ENCODE assay signal across 15 cellular contexts in the genomic region with DNA sequence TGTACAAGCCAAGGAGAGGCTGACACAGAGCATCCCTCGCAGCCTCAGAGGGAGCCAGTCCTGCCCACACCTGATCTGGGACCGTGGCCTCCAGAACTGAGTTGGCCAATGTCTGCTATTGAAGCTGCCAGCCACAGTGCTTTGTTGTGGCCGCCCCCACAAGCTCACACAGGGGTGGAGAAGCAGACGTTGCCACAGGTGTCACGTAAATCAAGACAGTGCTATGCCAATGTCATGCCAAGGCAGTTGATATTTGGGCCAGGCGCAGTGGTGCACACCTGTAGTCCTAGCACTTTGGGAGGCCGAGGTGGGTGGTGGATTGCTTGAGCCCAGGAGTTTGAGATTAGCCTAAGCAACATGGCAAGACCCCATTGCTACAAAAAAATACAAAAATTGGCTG. TPM values are rescaled to one million over a fixed set of nuclear protein-coding genes. Genes with fewer than 3 reads are reported as not detected.
A peak's percentile ranks its signal among the peaks of the same experiment; 100 is the strongest.
DNase-seq lines count a peak whose midpoint lies in the region; ATAC-seq, FAIRE-seq and TF ChIP-seq lines count a peak whose summit lies in the region.
"Had no signal": no experiment of that assay in that cellular context is flagged by ENCODE, and none has a peak within 500 bp of the region (broad histone marks: within the 10 kb centered on the region; RNA-seq: fewer than 3 reads in every experiment).

No MANE protein-coding gene starts in this region.

- H3K36me3 ChIP-seq in DOHH2 (ENCODE audit: control insufficient read depth, low read length): peaks cover 53% of the 10 kb centered on the region
- peaks cover 38% of the 10 kb centered on the region for H3K36me3 ChIP-seq in OCI-LY7 (ENCODE audit: insufficient read depth, low read length)

- CTCF ChIA-PET in OCI-LY7 (lab: Charles Lee; ENCODE audit: unreplicated experiment): interaction anchor here (0.6 kb wide), 1 partner anchor 127 kb away, joined by 5 read pairs; no protein-coding TSS in a partner anchor

- H3K9me2 ChIP-seq in DOHH2 (replicated peaks; ENCODE audit: control insufficient read depth, low read length): no peaks in the 10 kb centered on the region
- no peaks in the 10 kb centered on the region for H3K9me2 ChIP-seq in OCI-LY7 (ENCODE audit: insufficient read depth, low read length)

- H3K27ac ChIP-seq in DOHH2 (ENCODE audit: low read depth, low read length) (peak overlapping the region; percentile 97), OCI-LY7 (ENCODE audit: low read depth, low read length, poor library complexity, severe bottlenecking) (peak overlapping the region; percentile 100)

- DNase-seq in OCI-LY7 (ENCODE audit: low spot score): peak; percentile 46
- peak; percentile 45 for DNase-seq in activated effector memory CD4-positive, alpha-beta T cell treated with Interleukin-2 at 50 U/mL for 16 hours
- DNase-seq in naive thymus-derived CD8-positive, alpha-beta T cell: peak in 8 of 10 donors; percentile 58 to 82 (median 72)
- DNase-seq in hypothalamus (lab: John Stamatoyannopoulos, UW): no peak
- no peak for DNase-seq in NCI-H2227 treated with DMSO at 0.1 percent for 48 hours (lab: John Stamatoyannopoulos, UW)
- no peak for DNase-seq in GM19239 (ENCODE audit: insufficient read length, low spot score)
- DNase-seq: left colon, NCI-H510A treated with DMSO at 0.1 percent for 48 hours, substantia nigra, T1000 had no signal

- BruUV-seq in OCI-LY7 (replicated peaks; lab: Mats Ljungman, UMichigan): no TSS peak

- H3K4me1 Mint-ChIP-seq in naive thymus-derived CD8-positive, alpha-beta T cell: peaks cover 32 to 82% (median 70%) of the 10 kb centered on the region in 4 donors
- H3K4me1 Mint-ChIP-seq: brain had no signal

- ATAC-seq in naive thymus-derived CD8-positive, alpha-beta T cell: peak; percentile 57 to 66
- ATAC-seq in HG03135 (IDR thresholded peaks at IDR 0.05; ENCODE audit: unreplicated experiment): no peak
- ATAC-seq: left colon had no signal

- peak overlapping the region; percentile 24 to 88 (median 84) for H3K27ac Mint-ChIP-seq in naive thymus-derived CD8-positive, alpha-beta T cell
- H3K27ac Mint-ChIP-seq: brain, nephron had no signal

- H2AFZ ChIP-seq in OCI-LY7 (ENCODE audit: low read length): no peak overlapping the region

- no peak for TF ChIP-seq CTCF in DOHH2 (IDR thresholded peaks at IDR 0.05; ENCODE audit: low read depth, low read length, poor library complexity, severe bottlenecking)
- no peak for TF ChIP-seq CTCF in OCI-LY7 (conservative IDR thresholded peaks at IDR 0.05; ENCODE audit: low read length)

- H3K79me2 ChIP-seq in DOHH2 (ENCODE audit: control insufficient read depth, low read length) (peaks cover 16% of the 10 kb centered on the region), OCI-LY7 (ENCODE audit: insufficient read depth, low read depth, low read length) (peaks cover 8% of the 10 kb centered on the region; the same call in 1 of the 2 replicates)

- peaks cover 0 to 12% (median 4%) of the 10 kb centered on the region in 9 donors for H3K9me3 Mint-ChIP-seq in naive thymus-derived CD8-positive, alpha-beta T cell

- H3K4me3 ChIP-seq in DOHH2 (ENCODE audit: low read length) (peak overlapping the region; percentile 75), OCI-LY7 (ENCODE audit: low read depth, low read length, poor library complexity, severe bottlenecking) (peak overlapping the region; percentile 24)

- H3F3A ChIP-seq in DOHH2 (ENCODE audit: control insufficient read depth, insufficient read depth): peaks cover 59% of the 10 kb centered on the region

- H3K4me2 ChIP-seq in DOHH2 (ENCODE audit: low read length): peak overlapping the region; percentile 92
- H3K4me2 ChIP-seq in OCI-LY7 (ENCODE audit: low read length): peak overlapping the region; percentile 97

- H3K4me3 Mint-ChIP-seq in naive thymus-derived CD8-positive, alpha-beta T cell: peak overlapping the region in 8 of 10 donors; percentile 19 to 93 (median 79)
- H3K4me3 Mint-ChIP-seq: brain, nephron had no signal

- H3K4me1 ChIP-seq in DOHH2 (ENCODE audit: control insufficient read depth, low read length) (peaks cover 92% of the 10 kb centered on the region), OCI-LY7 (ENCODE audit: insufficient read depth, low read length, poor library complexity, severe bottlenecking) (peaks cover 66% of the 10 kb centered on the region)

- H3K9me3 ChIP-seq in DOHH2 (ENCODE audit: control insufficient read depth, insufficient read depth, low read length): peaks cover 19% of the 10 kb centered on the region
- peaks cover 31% of the 10 kb centered on the region for H3K9me3 ChIP-seq in OCI-LY7 (ENCODE audit: low read length)

- intact Hi-C loops in OCI-LY7 (cut with micrococcal nuclease; ENCODE audit: unreplicated experiment): loop anchor here (2.0 to 10.0 kb wide), 3 partner anchors 17 to 483 kb away; a partner anchor contains a TSS

- H3K36me3 Mint-ChIP-seq in naive thymus-derived CD8-positive, alpha-beta T cell: peaks cover 0 to 3% (median 1%) of the 10 kb centered on the region in 3 donors

- POLR2A ChIA-PET in OCI-LY7 (lab: Charles Lee): interaction anchor here (0.6 to 8.1 kb wide), 5 partner anchors 8 to 1997 kb away, joined by 3 to 78 read pairs (median 3); a partner anchor contains a TSS
- POLR2A ChIA-PET in naive thymus-derived CD8-positive, alpha-beta T cell (lab: Charles Lee): interaction anchor here (0.6 to 6.5 kb wide), 7 partner anchors 10 to 322 kb away, joined by 3 to 43 read pairs (median 6); a partner anchor contains a TSS

- no peak for FAIRE-seq in GM19239 (lab: Jason Lieb, UNC)
- FAIRE-seq: RCC 7860 had no signal

- H4K20me1 ChIP-seq in DOHH2 (ENCODE audit: control insufficient read depth, insufficient read depth, low read depth, low read length) (no peaks in the 10 kb centered on the region), OCI-LY7 (ENCODE audit: insufficient read depth, low read length) (no peaks in the 10 kb centered on the region)

- H3K27me3 ChIP-seq in DOHH2 (ENCODE audit: control insufficient read depth, low read length): no peaks in the 10 kb centered on the region

- H3K27me3 Mint-ChIP-seq in naive thymus-derived CD8-positive, alpha-beta T cell: no peaks in the 10 kb centered on the region

RNA-seq across cellular contexts. Expression of a gene that starts 17.3 kb away (rescaled TPM):
- 120 and 156 TPM in 2 replicates for total RNA-seq in OCI-LY7 (2014; rRNA removed; shearing (Covaris generic))
- 173 and 198 TPM in 2 replicates for total RNA-seq in OCI-LY7 (2022)
- total RNA-seq in naive thymus-derived CD8-positive, alpha-beta T cell: under 1 TPM in 1 of 2 experiments, not detected in 1; 0.14 TPM
- under 1 TPM in 1 of 3 donors, not detected in 2; 0.12 TPM for polyA plus RNA-seq in naive thymus-derived CD8-positive, alpha-beta T cell

RNA-seq across cellular contexts. Expression of a gene that starts 32.7 kb away (rescaled TPM):
- 356 and 395 TPM in 2 replicates for total RNA-seq in OCI-LY7 (2014; rRNA removed; shearing (Covaris generic))
- total RNA-seq in OCI-LY7 (2022): 395 and 396 TPM in 2 replicates
- 10 to 100 TPM; 67.2 to 70.1 TPM for total RNA-seq in naive thymus-derived CD8-positive, alpha-beta T cell
- 10 to 100 TPM; 24.9 to 66.4 (median 49.7) TPM for polyA plus RNA-seq in naive thymus-derived CD8-positive, alpha-beta T cell

Comparison
In these comparisons a context has a peak if more than half of its experiments do, and no peak if none do; other contexts are left out.
1. DNase-seq: peak in OCI-LY7 (single experiment), activated effector memory CD4-positive, alpha-beta T cell treated with Interleukin-2 at 50 U/mL for 16 hours (single experiment) and naive thymus-derived CD8-positive, alpha-beta T cell (8 of 10); none in hypothalamus (0 of 51), NCI-H2227 treated with DMSO at 0.1 percent for 48 hours (single experiment) and GM19239 (single experiment).
2. RNA of a gene that starts 17.3 kb away (total RNA-seq): 120 to 198 TPM in OCI-LY7; 0.14 TPM in naive thymus-derived CD8-positive, alpha-beta T cell; every median in the first group is over 100 times any median in the second.
3. RNA of a gene that starts 32.7 kb away (total RNA-seq): 356 to 396 TPM in OCI-LY7; 67.2 to 70.1 TPM in naive thymus-derived CD8-positive, alpha-beta T cell; every median in the first group is over 4 times any median in the second.